In the genomic region with DNA sequence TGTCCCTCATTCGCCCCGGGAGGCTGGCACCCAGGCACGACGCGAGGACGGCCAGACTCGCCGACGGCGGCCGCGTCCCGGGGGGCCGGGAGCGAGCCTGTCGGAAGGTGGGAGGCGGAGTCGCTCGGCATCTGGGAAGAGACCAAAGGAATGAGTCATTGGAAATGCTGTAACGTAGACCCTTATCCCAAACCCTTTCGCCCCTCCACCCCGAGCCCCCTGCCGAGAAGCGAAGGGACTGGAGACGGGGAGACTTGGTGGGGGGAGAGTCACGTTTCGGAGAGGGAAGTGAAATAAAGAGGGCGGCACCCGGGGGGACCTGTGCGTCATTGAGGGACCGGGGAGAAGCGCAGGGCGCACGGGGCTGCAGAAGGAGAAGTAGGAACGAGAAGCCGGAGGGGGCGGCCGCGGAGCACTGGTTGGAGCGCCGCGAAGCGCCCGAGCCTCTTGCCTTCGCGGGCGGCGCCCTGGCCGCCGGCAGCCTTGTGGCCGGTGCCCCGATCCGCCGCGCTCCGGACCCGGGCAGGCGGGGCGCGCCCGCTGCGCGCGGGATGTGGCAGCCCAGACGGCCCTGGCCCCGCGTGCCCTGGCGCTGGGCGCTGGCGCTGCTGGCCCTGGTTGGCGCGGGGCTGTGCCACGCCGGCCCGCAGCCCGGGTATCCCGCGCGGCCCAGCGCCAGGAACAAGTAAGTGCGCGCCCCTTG, we compare ENCODE assay signal across 8 cellular contexts.
DNase-seq lines count a peak whose midpoint lies in the region; ATAC-seq and TF ChIP-seq lines count a peak whose summit lies in the region.

Gene EMILIN2, plus strand, starts transcription at position 369 of the 703 bp plus-strand sequence. Its CDS starts 183 bp downstream, at position 552.

- DNase-seq in AG10803 (ENCODE audit: low read depth) (peak; percentile 31), RWPE1 (ENCODE audit: low spot score) (peak; percentile 31), astrocyte of the hippocampus (ENCODE audit: low read depth, low spot score) (peak; percentile 69), iPS-NIHi7 (ENCODE audit: extremely low spot score) (peak; percentile 82), NCI-H510A (lab: John Stamatoyannopoulos, UW) (no peak), NCI-H524 (lab: John Stamatoyannopoulos, UW) (no peak)
- peak; percentile 36 for DNase-seq in stimulated activated CD4-positive, alpha-beta T cell treated with anti-CD3 and anti-CD28 coated beads, Interleukin-1b, Interleukin-23, amount 100 ng/mL, for 48 hours

- peak within 1 kb of the TSS; percentile 68 for H3K4me3 ChIP-seq in AG10803 (ENCODE audit: low read length)

- ATAC-seq in GM21717 (IDR thresholded peaks at IDR 0.05; ENCODE audit: unreplicated experiment): peak; percentile 47

- CTCF ChIA-PET in RWPE1 (lab: Yijun Ruan, JAX): no interaction called here

- no peak within 1 kb of the TSS for H3K27ac ChIP-seq in RWPE1

- TF ChIP-seq CTCF in AG10803 (conservative IDR thresholded peaks at IDR 0.05; ENCODE audit: low read length) (no peak), RWPE1 (conservative IDR thresholded peaks at IDR 0.05; ENCODE audit: low read depth) (no peak)

- POLR2A ChIA-PET in RWPE1 (lab: Yijun Ruan, JAX; ENCODE audit: low non-redundant PET): no interaction called here

Comparison
In these comparisons a context has a peak if more than half of its experiments do, and no peak if none do; other contexts are left out.
1. DNase-seq: peak in AG10803 (single experiment), RWPE1 (single experiment), astrocyte of the hippocampus (single experiment), iPS-NIHi7 (single experiment) and stimulated activated CD4-positive, alpha-beta T cell treated with anti-CD3 and anti-CD28 coated beads, Interleukin-1b, Interleukin-23, amount 100 ng/mL, for 48 hours (single experiment); none in NCI-H510A (single experiment) and NCI-H524 (0 of 2).